In genomic region chr20:17809714-17810631, GRCh38 we compare ENCODE assay signal across 1 cellular context.
TF ChIP-seq lines count a peak whose summit lies in the region.

No MANE protein-coding gene starts in this region.

TF ChIP-seq in HepG2, 621 proteins besides CTCF, POLR2A, EP300 and RAD21 (continued from another document):
- TF ChIP-seq SKIL (CRISPR knock-in tag; IDR thresholded peaks at IDR 0.05; ENCODE audit: borderline replicate concordance) (0 out of 2 replicates have a peak, but pooled peaks have one; percentile 16), PRDM15 (CRISPR knock-in tag; IDR thresholded peaks at IDR 0.05) (peak; percentile 98), ZNF326 (CRISPR knock-in tag; IDR thresholded peaks at IDR 0.05; ENCODE audit: borderline replicate concordance) (no peak), RBFOX2 (IDR thresholded peaks at IDR 0.05; ENCODE audit: low read depth, low read length) (no peak), ZNF224 (CRISPR knock-in tag; IDR thresholded peaks at IDR 0.05) (no peak)
TF ChIP-seq in HepG2: peak in this region for 31.
